ENCODE assay signal across 20 cellular contexts in the genomic region with DNA sequence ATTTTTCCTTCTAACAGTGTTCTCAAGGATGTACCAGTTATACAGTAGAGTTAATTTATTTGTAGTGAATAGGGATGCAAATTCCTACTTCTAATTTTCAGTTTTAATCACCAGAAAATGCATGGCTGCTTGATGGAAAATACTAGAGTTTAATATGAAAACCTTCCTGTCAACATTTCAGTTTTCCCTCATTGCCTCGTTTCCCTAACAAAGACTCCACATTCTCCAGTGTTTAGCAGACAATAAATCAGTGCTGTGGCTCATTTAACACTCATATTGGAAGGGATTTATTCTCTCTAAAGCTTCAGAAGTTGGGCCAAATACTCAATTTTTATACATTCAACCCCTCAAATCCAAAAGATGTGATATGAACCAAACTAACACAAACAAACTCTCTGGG.
DNase-seq lines count a peak whose midpoint lies in the region; ATAC-seq, FAIRE-seq and TF ChIP-seq lines count a peak whose summit lies in the region.
"Had no signal": no experiment of that assay in that cellular context is flagged by ENCODE, and none has a peak within 500 bp of the region (broad histone marks: within the 10 kb centered on the region; RNA-seq: fewer than 3 reads in every experiment).

No MANE protein-coding gene starts in this region.

- no peaks in the 10 kb centered on the region for H3K27me3 ChIP-seq in neural progenitor cell
- H3K27me3 ChIP-seq in SK-N-SH (ENCODE audit: insufficient read depth): no peaks in the 10 kb centered on the region
- H3K27me3 ChIP-seq: BLaER1 treated with 17β-estradiol and CSF1 and Interleukin-3, amounts not matched to agents 10 nM and 100 nM had no signal

- H3K79me2 ChIP-seq in neural progenitor cell (ENCODE audit: low read depth): no peaks in the 10 kb centered on the region
- H3K79me2 ChIP-seq in SK-N-SH (ENCODE audit: insufficient read depth): no peaks in the 10 kb centered on the region

- H2AFZ ChIP-seq in neural progenitor cell (replicated peaks): no peak overlapping the region
- no peak overlapping the region for H2AFZ ChIP-seq in SK-N-SH (ENCODE audit: low read depth)

- TF ChIP-seq CTCF in D721Med (IDR thresholded peaks at IDR 0.05; ENCODE audit: insufficient read depth, missing control alignments) (no peak), neural progenitor cell (IDR thresholded peaks at IDR 0.05) (no peak), SK-N-SH (IDR thresholded peaks at IDR 0.05) (no peak)

- no peaks in the 10 kb centered on the region for H4K20me1 ChIP-seq in neural progenitor cell (ENCODE audit: low read depth)
- no peaks in the 10 kb centered on the region for H4K20me1 ChIP-seq in SK-N-SH (ENCODE audit: insufficient read depth)
- H4K20me1 ChIP-seq: BLaER1 treated with 17β-estradiol and CSF1 and Interleukin-3, amounts not matched to agents 10 nM and 100 nM had no signal

- H3F3A ChIP-seq in neural progenitor cell (ENCODE audit: low read depth) (no peaks in the 10 kb centered on the region), SK-N-SH (replicated peaks; ENCODE audit: insufficient read depth) (peaks cover 11% of the 10 kb centered on the region)

- H3K27me3 Mint-ChIP-seq in neural progenitor cell (ENCODE audit: insufficient read depth, low read depth): no peaks in the 10 kb centered on the region
- H3K27me3 Mint-ChIP-seq: B cell; CD4-positive, alpha-beta T cell had no signal

- peaks cover 6% of the 10 kb centered on the region for H3K4me1 Mint-ChIP-seq in neural progenitor cell

- H3K9me2 ChIP-seq in SK-N-SH: no peaks in the 10 kb centered on the region

- H3K9me3 Mint-ChIP-seq in neural progenitor cell: no peaks in the 10 kb centered on the region
- H3K9me3 Mint-ChIP-seq: CD4-positive, alpha-beta T cell; CD8-positive, alpha-beta T cell had no signal

- CTCF ChIA-PET in SK-N-SH (lab: Yijun Ruan, JAX): no interaction called here

- H3K9ac ChIP-seq in neural progenitor cell: no peak overlapping the region
- H3K9ac ChIP-seq in SK-N-SH: no peak overlapping the region
- H3K9ac ChIP-seq: BLaER1 treated with 17β-estradiol and CSF1 and Interleukin-3, amounts not matched to agents 10 nM and 100 nM had no signal

- H3K4me2 ChIP-seq in neural progenitor cell (peak overlapping the region; percentile 11), SK-N-SH (no peak overlapping the region)
- H3K4me2 ChIP-seq: A549; BLaER1 treated with 17β-estradiol and CSF1 and Interleukin-3, amounts not matched to agents 10 nM and 100 nM had no signal

- TF ChIP-seq RAD21 in SK-N-SH (IDR thresholded peaks at IDR 0.05; ENCODE audit: low read length): no peak

- intact Hi-C loops in head of caudate nucleus (cut with DNase I): no loop called here

- H3K4me1 ChIP-seq in neural progenitor cell (peaks cover 15% of the 10 kb centered on the region), SK-N-SH (ENCODE audit: control insufficient read depth in 1 of 2, insufficient read depth in 2 of 2, low read depth in 1 of 2, low read length in 1 of 2) (no peaks in the 10 kb centered on the region)
- H3K4me1 ChIP-seq: A549; BLaER1 treated with 17β-estradiol and CSF1 and Interleukin-3, amounts not matched to agents 10 nM and 100 nM had no signal

- H3K4me3 ChIP-seq in neural progenitor cell (no peak overlapping the region), SK-N-SH (ENCODE audit: low read depth in 2 of 2, low read length in 1 of 2) (no peak overlapping the region)
- H3K4me3 ChIP-seq: A549; BLaER1 treated with 17β-estradiol and CSF1 and Interleukin-3, amounts not matched to agents 10 nM and 100 nM had no signal

- no peak overlapping the region for H3K4me3 Mint-ChIP-seq in neural progenitor cell
- H3K4me3 Mint-ChIP-seq: B cell; CD4-positive, alpha-beta T cell; CD8-positive, alpha-beta T cell had no signal

- WGBS in SK-N-SH (ENCODE audit: low lambda C conversion rate): 0% methylated on average over 1 of the region's 1 CpG

- H3K36me3 ChIP-seq in neural progenitor cell (no peaks in the 10 kb centered on the region), SK-N-SH (replicated peaks in 1 of 2; ENCODE audit: control insufficient read depth in 1 of 2, insufficient read depth in 2 of 2, low read length in 1 of 2) (no peaks in the 10 kb centered on the region)
- H3K36me3 ChIP-seq: BLaER1 treated with 17β-estradiol and CSF1 and Interleukin-3, amounts not matched to agents 10 nM and 100 nM had no signal

- peak overlapping the region; percentile 13 for H3K27ac ChIP-seq in neural progenitor cell
- H3K27ac ChIP-seq in SK-N-SH (ENCODE audit: low read depth in 2 of 2, low read length in 1 of 2): no peak overlapping the region
- H3K27ac ChIP-seq: 22Rv1; A549; BLaER1 treated with 17β-estradiol and CSF1 and Interleukin-3, amounts not matched to agents 10 nM and 100 nM; C4-2B had no signal

- H3K9me3 ChIP-seq in neural progenitor cell (ENCODE audit: low read depth): no peaks in the 10 kb centered on the region
- H3K9me3 ChIP-seq in SK-N-SH: 0 out of 2 replicates have a peak, but pooled peaks cover 4% of the 10 kb centered on the region
- H3K9me3 ChIP-seq: A549; BLaER1 treated with 17β-estradiol and CSF1 and Interleukin-3, amounts not matched to agents 10 nM and 100 nM had no signal

- no peak for ATAC-seq in GM19397 (IDR thresholded peaks at IDR 0.05; ENCODE audit: unreplicated experiment)
- ATAC-seq: A549; CD8-positive, alpha-beta T cell had no signal

- H3K27ac Mint-ChIP-seq in neural progenitor cell: no peak overlapping the region
- H3K27ac Mint-ChIP-seq: B cell; CD4-positive, alpha-beta T cell; CD8-positive, alpha-beta T cell had no signal

- POLR2A ChIA-PET in SK-N-SH (lab: Yijun Ruan, JAX): no interaction called here

- peak; percentile 63 for FAIRE-seq in D721Med (lab: Jason Lieb, UNC)
- FAIRE-seq: A549, G401.6, GM12891, GM19239 had no signal

- TF ChIP-seq EP300 in SK-N-SH (IDR thresholded peaks at IDR 0.05; ENCODE audit: borderline replicate concordance in 1 of 2, low read depth in 1 of 2, low read length in 1 of 2): no peak

- no peaks in the 10 kb centered on the region for H3K36me3 Mint-ChIP-seq in neural progenitor cell

- DNase-seq in D721Med (ENCODE audit: insufficient read length, low spot score): no peak
- peak; percentile 17 for DNase-seq in NCI-H69 (lab: John Stamatoyannopoulos, UW)
- DNase-seq in left kidney (ENCODE audit: low read depth, low spot score): peak; percentile 62
- DNase-seq in neural progenitor cell (ENCODE audit: low spot score): peak; percentile 5
- DNase-seq in SK-N-SH: no peak
- no peak for DNase-seq in head of caudate nucleus
- DNase-seq: AML-193; CD4-positive, alpha-beta T cell; CD8-positive, alpha-beta T cell; DMS79 treated with DMSO at 0.1 percent for 48 hours; GF-D8 had no signal

TF ChIP-seq in SK-N-SH, 30 proteins besides CTCF, POLR2A, EP300 and RAD21 (continues in another document):
- TF ChIP-seq, protein P1, sequence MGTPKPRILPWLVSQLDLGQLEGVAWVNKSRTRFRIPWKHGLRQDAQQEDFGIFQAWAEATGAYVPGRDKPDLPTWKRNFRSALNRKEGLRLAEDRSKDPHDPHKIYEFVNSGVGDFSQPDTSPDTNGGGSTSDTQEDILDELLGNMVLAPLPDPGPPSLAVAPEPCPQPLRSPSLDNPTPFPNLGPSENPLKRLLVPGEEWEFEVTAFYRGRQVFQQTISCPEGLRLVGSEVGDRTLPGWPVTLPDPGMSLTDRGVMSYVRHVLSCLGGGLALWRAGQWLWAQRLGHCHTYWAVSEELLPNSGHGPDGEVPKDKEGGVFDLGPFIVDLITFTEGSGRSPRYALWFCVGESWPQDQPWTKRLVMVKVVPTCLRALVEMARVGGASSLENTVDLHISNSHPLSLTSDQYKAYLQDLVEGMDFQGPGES (IDR thresholded peaks at IDR 0.05; ENCODE audit: low read depth, low read length): no peak
- TF ChIP-seq JUND (IDR thresholded peaks at IDR 0.05) (no peak), MAX (IDR thresholded peaks at IDR 0.05; ENCODE audit: low read depth) (no peak), SMC3 (IDR thresholded peaks at IDR 0.05; ENCODE audit: low read depth, low read length) (no peak), TCF12 (IDR thresholded peaks at IDR 0.05) (no peak), MXI1 (IDR thresholded peaks at IDR 0.05; ENCODE audit: low read depth, low read length) (no peak), CHD2 (IDR thresholded peaks at IDR 0.05; ENCODE audit: low read length, partially characterized antibody) (no peak), GATA2 (CRISPR knock-in tag; IDR thresholded peaks at IDR 0.05) (no peak)
- TF ChIP-seq, protein P2, sequence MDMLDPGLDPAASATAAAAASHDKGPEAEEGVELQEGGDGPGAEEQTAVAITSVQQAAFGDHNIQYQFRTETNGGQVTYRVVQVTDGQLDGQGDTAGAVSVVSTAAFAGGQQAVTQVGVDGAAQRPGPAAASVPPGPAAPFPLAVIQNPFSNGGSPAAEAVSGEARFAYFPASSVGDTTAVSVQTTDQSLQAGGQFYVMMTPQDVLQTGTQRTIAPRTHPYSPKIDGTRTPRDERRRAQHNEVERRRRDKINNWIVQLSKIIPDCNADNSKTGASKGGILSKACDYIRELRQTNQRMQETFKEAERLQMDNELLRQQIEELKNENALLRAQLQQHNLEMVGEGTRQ (IDR thresholded peaks at IDR 0.05; ENCODE audit: borderline replicate concordance, low read depth, low read length): no peak

Comparison
In these comparisons a context has a peak if more than half of its experiments do, and no peak if none do; other contexts are left out.
1. DNase-seq: peak in NCI-H69 (single experiment), left kidney (single experiment) and neural progenitor cell (single experiment); none in D721Med (single experiment), SK-N-SH (single experiment) and head of caudate nucleus (0 of 42).